In genomic region chr10:15370741-15371701, GRCh38 we compare ENCODE assay signal across 8 cellular contexts. TPM values are rescaled to one million over a fixed set of nuclear protein-coding genes. Genes with fewer than 3 reads are reported as not detected.
DNase-seq lines count a peak whose midpoint lies in the region; ATAC-seq lines count a peak whose summit lies in the region.

FAM171A1 (minus strand) TSS chr10:15371289; CDS start chr10:15371052, 237 bp downstream.

- no peaks in the 10 kb centered on the region for H3K36me3 ChIP-seq in CD4-positive, alpha-beta memory T cell (ENCODE audit: insufficient read depth, low read length)

- peaks cover 1 to 25% (median 11%) of the 10 kb centered on the region in 4 donors for H3K4me1 Mint-ChIP-seq in CD4-positive, alpha-beta memory T cell
- H3K4me1 Mint-ChIP-seq in memory B cell = peaks cover 10% of the 10 kb centered on the region

- no peaks in the 10 kb centered on the region for H3K9me3 Mint-ChIP-seq in CD4-positive, alpha-beta memory T cell
- no peaks in the 10 kb centered on the region for H3K9me3 Mint-ChIP-seq in memory B cell

- no peaks in the 10 kb centered on the region for H3K9me3 ChIP-seq in CD4-positive, alpha-beta memory T cell (ENCODE audit: control insufficient read depth in 1 of 2, low read length in 2 of 2)

- peak; percentile 60 to 69 (median 68) for DNase-seq in CD4-positive, alpha-beta memory T cell
- DNase-seq in NCI-H1048 (lab: John Stamatoyannopoulos, UW) (peak; percentile 33), memory B cell (ENCODE audit: low spot score in 2 of 2) (peak in 1 of 2 donors; percentile 17), HT-29 (ENCODE audit: low spot score) (no peak)
- DNase-seq in activated CD8-positive, alpha-beta memory T cell treated with anti-CD3 and anti-CD28 coated beads for 48 hours (ENCODE audit: low read depth in 2 of 3, low spot score in 2 of 3) = peak; percentile 21 to 26 (median 23)
- peak; percentile 6 for DNase-seq in effector CD8-positive, alpha-beta T cell (lab: John Stamatoyannopoulos, UW)
- DNase-seq in stimulated activated CD4-positive, alpha-beta T cell treated with anti-CD3 and anti-CD28 coated beads, TNF-alpha, amount 100 ng/mL, for 48 hours (ENCODE audit: low read depth in 3 of 3) = peak; percentile 20 to 52 (median 41)

- POLR2A ChIA-PET in CD4-positive, alpha-beta memory T cell (lab: Charles Lee; ENCODE audit: partially characterized antibody) = interaction anchor here (1.2 kb wide), 1 partner anchor 160 kb away, joined by 3 read pairs; no protein-coding TSS in a partner anchor

- H3K4me1 ChIP-seq in CD4-positive, alpha-beta memory T cell (ENCODE audit: insufficient read depth, low read length) = peaks cover 10% of the 10 kb centered on the region

- H3K4me3 ChIP-seq in CD4-positive, alpha-beta memory T cell (ENCODE audit: low read length in 2 of 2) = peak within 1 kb of the TSS in 1 of 2 donors; percentile 29

- H3K27ac Mint-ChIP-seq in CD4-positive, alpha-beta memory T cell = peak within 1 kb of the TSS; percentile 35 to 88 (median 68)
- no peak within 1 kb of the TSS for H3K27ac Mint-ChIP-seq in memory B cell

- no peaks in the 10 kb centered on the region for H3K36me3 Mint-ChIP-seq in CD4-positive, alpha-beta memory T cell
- H3K36me3 Mint-ChIP-seq in memory B cell = no peaks in the 10 kb centered on the region

- intact Hi-C loops in CD4-positive, alpha-beta memory T cell (cut with micrococcal nuclease) = loop anchor here (1.0 to 5.0 kb wide), 4 partner anchors 161 to 874 kb away; partner anchors contain the start of gene NMT2

- ATAC-seq in GM21529 (IDR thresholded peaks at IDR 0.05; ENCODE audit: unreplicated experiment) (peak; percentile 40), memory B cell (ENCODE audit: low read depth) (peak; percentile 78)

- peak within 1 kb of the TSS; percentile 74 to 86 (median 80) for H3K4me3 Mint-ChIP-seq in CD4-positive, alpha-beta memory T cell
- peak within 1 kb of the TSS; percentile 60 for H3K4me3 Mint-ChIP-seq in memory B cell

- no peak within 1 kb of the TSS for H3K27ac ChIP-seq in CD4-positive, alpha-beta memory T cell (ENCODE audit: low read depth, low read length)

- H3K27me3 Mint-ChIP-seq in CD4-positive, alpha-beta memory T cell = peaks cover 7 to 9% of the 10 kb centered on the region in 2 donors
- H3K27me3 Mint-ChIP-seq in memory B cell = peaks cover 24% of the 10 kb centered on the region

- no peaks in the 10 kb centered on the region for H3K27me3 ChIP-seq in CD4-positive, alpha-beta memory T cell (ENCODE audit: insufficient read depth, low read length)

- CTCF ChIA-PET in CD4-positive, alpha-beta memory T cell (lab: Charles Lee; ENCODE audit: partially characterized antibody) = interaction anchor here (0.6 to 1.0 kb wide), 3 partner anchors 9 to 256 kb away, joined by 3 read pairs; no protein-coding TSS in a partner anchor

RNA-seq across cellular contexts. Expression of gene FAM171A1, which starts in this region (rescaled TPM):
- 1 to 10 TPM; 7.1 to 8.0 TPM for total RNA-seq in CD4-positive, alpha-beta memory T cell
- 10 to 100 TPM in 1 of 2 donors, 1 to 10 TPM in 1; 9.3 to 10.6 TPM for polyA plus RNA-seq in CD4-positive, alpha-beta memory T cell
- not detected in 2 replicates for total RNA-seq in HT-29 (2014; rRNA removed; shearing (Covaris generic))
